ENCODE assay signal across 8 cellular contexts in genomic region chr11:17384002-17384511, GRCh38. TPM values are rescaled to one million over a fixed set of nuclear protein-coding genes. Genes with fewer than 3 reads are reported as not detected.
DNase-seq lines count a peak whose midpoint lies in the region; ATAC-seq and TF ChIP-seq lines count a peak whose summit lies in the region.

No MANE protein-coding gene starts in this region.

- H3K9me3 Mint-ChIP-seq in naive thymus-derived CD8-positive, alpha-beta T cell, result no peaks in the 10 kb centered on the region
- H3K9me3 Mint-ChIP-seq in stimulated activated effector memory CD8-positive, alpha-beta T cell treated with anti-CD3 and anti-CD28 coated beads, Interleukin-12 subunit alpha, Interleukin-12 subunit beta, amount 100 ng/mL, for 72 hours, result no peaks in the 10 kb centered on the region

- H3K36me3 Mint-ChIP-seq in naive thymus-derived CD8-positive, alpha-beta T cell, result no peaks in the 10 kb centered on the region
- H3K36me3 Mint-ChIP-seq in stimulated activated effector memory CD8-positive, alpha-beta T cell treated with anti-CD3 and anti-CD28 coated beads, Interleukin-12 subunit alpha, Interleukin-12 subunit beta, amount 100 ng/mL, for 72 hours, result no peaks in the 10 kb centered on the region

- DNase-seq in NCI-H524 (lab: John Stamatoyannopoulos, UW) (peak; percentile 81 to 91), NCI-H524 treated with DMSO at 0.1 percent for 48 hours (lab: John Stamatoyannopoulos, UW) (no peak), HS-5 (ENCODE audit: low read depth) (peak; percentile 35), NOMO-1 treated with dmso at 0.1 percent for 144 hours (lab: John Stamatoyannopoulos, UW; ENCODE audit: unreplicated experiment) (peak; percentile 19), epithelial cell of proximal tubule (ENCODE audit: low read depth) (no peak)
- DNase-seq in activated CD8-positive, alpha-beta memory T cell treated with anti-CD3 and anti-CD28 coated beads, Interleukin-2, amount 50 U/mL, for 4 hours, result peak; percentile 78
- DNase-seq in naive thymus-derived CD8-positive, alpha-beta T cell, result peak; percentile 61 to 88 (median 76)
- peak; percentile 67 to 82 for DNase-seq in stimulated activated effector memory CD8-positive, alpha-beta T cell treated with anti-CD3 and anti-CD28 coated beads, Interleukin-12 subunit alpha, Interleukin-12 subunit beta, amount 100 ng/mL, for 72 hours (ENCODE audit: low spot score in 2 of 2)

- peaks cover 0 to 7% (median 3%) of the 10 kb centered on the region in 4 donors for H3K4me1 Mint-ChIP-seq in naive thymus-derived CD8-positive, alpha-beta T cell
- peaks cover 8% of the 10 kb centered on the region for H3K4me1 Mint-ChIP-seq in stimulated activated effector memory CD8-positive, alpha-beta T cell treated with anti-CD3 and anti-CD28 coated beads, Interleukin-12 subunit alpha, Interleukin-12 subunit beta, amount 100 ng/mL, for 72 hours

- peak; percentile 66 to 73 for ATAC-seq in naive thymus-derived CD8-positive, alpha-beta T cell
- ATAC-seq in stimulated activated effector memory CD8-positive, alpha-beta T cell treated with anti-CD3 and anti-CD28 coated beads, Interleukin-12 subunit alpha, Interleukin-12 subunit beta, amount 100 ng/mL, for 72 hours, result peak; percentile 61

- TF ChIP-seq CTCF in epithelial cell of proximal tubule (conservative IDR thresholded peaks at IDR 0.05; ENCODE audit: low read depth, low read length), result peak; percentile 91

- POLR2A ChIA-PET in naive thymus-derived CD8-positive, alpha-beta T cell (lab: Charles Lee), result interaction anchor here (0.6 to 0.7 kb wide), 2 partner anchors 98 to 117 kb away, joined by 3 to 5 read pairs; no protein-coding TSS in a partner anchor

- no peak overlapping the region for H3K4me3 Mint-ChIP-seq in naive thymus-derived CD8-positive, alpha-beta T cell
- H3K4me3 Mint-ChIP-seq in stimulated activated effector memory CD8-positive, alpha-beta T cell treated with anti-CD3 and anti-CD28 coated beads, Interleukin-12 subunit alpha, Interleukin-12 subunit beta, amount 100 ng/mL, for 72 hours, result no peak overlapping the region

- H3K27ac Mint-ChIP-seq in naive thymus-derived CD8-positive, alpha-beta T cell, result peak overlapping the region in 1 of 10 donors; percentile 53
- H3K27ac Mint-ChIP-seq in stimulated activated effector memory CD8-positive, alpha-beta T cell treated with anti-CD3 and anti-CD28 coated beads, Interleukin-12 subunit alpha, Interleukin-12 subunit beta, amount 100 ng/mL, for 72 hours, result no peak overlapping the region

- H3K27me3 Mint-ChIP-seq in naive thymus-derived CD8-positive, alpha-beta T cell, result peaks cover 0 to 2% (median 0%) of the 10 kb centered on the region in 5 donors

- H3K4me3 ChIP-seq in epithelial cell of proximal tubule (ENCODE audit: low read depth, low read length), result no peak overlapping the region

RNA-seq across cellular contexts. Expression of gene KCNJ11, which starts 4.4 kb away (rescaled TPM):
- total RNA-seq in epithelial cell of proximal tubule, result 0.22 and 0.63 TPM in 2 replicates
- total RNA-seq in naive thymus-derived CD8-positive, alpha-beta T cell, result under 1 TPM; 0.26 to 0.52 TPM
- polyA plus RNA-seq in naive thymus-derived CD8-positive, alpha-beta T cell, result not detected

RNA-seq across cellular contexts. Expression of gene NCR3LG1, which starts 32.5 kb away (rescaled TPM):
- total RNA-seq in epithelial cell of proximal tubule, result 1.2 and 2.3 TPM in 2 replicates
- 1 to 10 TPM; 5.5 to 5.7 TPM for total RNA-seq in naive thymus-derived CD8-positive, alpha-beta T cell
- polyA plus RNA-seq in naive thymus-derived CD8-positive, alpha-beta T cell, result under 1 TPM; 0.03 to 0.28 (median 0.21) TPM

Comparison
In these comparisons a context has a peak if more than half of its experiments do, and no peak if none do; other contexts are left out.
1. DNase-seq: peak in NCI-H524 (2 of 2), HS-5 (single experiment), NOMO-1 treated with dmso at 0.1 percent for 144 hours (single experiment), activated CD8-positive, alpha-beta memory T cell treated with anti-CD3 and anti-CD28 coated beads, Interleukin-2, amount 50 U/mL, for 4 hours (single experiment), naive thymus-derived CD8-positive, alpha-beta T cell (10 of 10) and stimulated activated effector memory CD8-positive, alpha-beta T cell treated with anti-CD3 and anti-CD28 coated beads, Interleukin-12 subunit alpha, Interleukin-12 subunit beta, amount 100 ng/mL, for 72 hours (2 of 2); none in NCI-H524 treated with DMSO at 0.1 percent for 48 hours (single experiment) and epithelial cell of proximal tubule (single experiment).